Comparison of ENCODE assay signal across 1 cellular context in genomic region chr4:51844157-51845054, GRCh38.
TF ChIP-seq lines count a peak whose summit lies in the region.

No MANE protein-coding gene starts in this region.

TF ChIP-seq in SK-N-SH, 30 proteins besides CTCF, POLR2A, EP300 and RAD21 (continued from another document):
- TF ChIP-seq, protein P1, sequence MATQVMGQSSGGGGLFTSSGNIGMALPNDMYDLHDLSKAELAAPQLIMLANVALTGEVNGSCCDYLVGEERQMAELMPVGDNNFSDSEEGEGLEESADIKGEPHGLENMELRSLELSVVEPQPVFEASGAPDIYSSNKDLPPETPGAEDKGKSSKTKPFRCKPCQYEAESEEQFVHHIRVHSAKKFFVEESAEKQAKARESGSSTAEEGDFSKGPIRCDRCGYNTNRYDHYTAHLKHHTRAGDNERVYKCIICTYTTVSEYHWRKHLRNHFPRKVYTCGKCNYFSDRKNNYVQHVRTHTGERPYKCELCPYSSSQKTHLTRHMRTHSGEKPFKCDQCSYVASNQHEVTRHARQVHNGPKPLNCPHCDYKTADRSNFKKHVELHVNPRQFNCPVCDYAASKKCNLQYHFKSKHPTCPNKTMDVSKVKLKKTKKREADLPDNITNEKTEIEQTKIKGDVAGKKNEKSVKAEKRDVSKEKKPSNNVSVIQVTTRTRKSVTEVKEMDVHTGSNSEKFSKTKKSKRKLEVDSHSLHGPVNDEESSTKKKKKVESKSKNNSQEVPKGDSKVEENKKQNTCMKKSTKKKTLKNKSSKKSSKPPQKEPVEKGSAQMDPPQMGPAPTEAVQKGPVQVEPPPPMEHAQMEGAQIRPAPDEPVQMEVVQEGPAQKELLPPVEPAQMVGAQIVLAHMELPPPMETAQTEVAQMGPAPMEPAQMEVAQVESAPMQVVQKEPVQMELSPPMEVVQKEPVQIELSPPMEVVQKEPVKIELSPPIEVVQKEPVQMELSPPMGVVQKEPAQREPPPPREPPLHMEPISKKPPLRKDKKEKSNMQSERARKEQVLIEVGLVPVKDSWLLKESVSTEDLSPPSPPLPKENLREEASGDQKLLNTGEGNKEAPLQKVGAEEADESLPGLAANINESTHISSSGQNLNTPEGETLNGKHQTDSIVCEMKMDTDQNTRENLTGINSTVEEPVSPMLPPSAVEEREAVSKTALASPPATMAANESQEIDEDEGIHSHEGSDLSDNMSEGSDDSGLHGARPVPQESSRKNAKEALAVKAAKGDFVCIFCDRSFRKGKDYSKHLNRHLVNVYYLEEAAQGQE (IDR thresholded peaks at IDR 0.05; ENCODE audit: low read depth, low read length), result no peak
- TF ChIP-seq ELF1 (IDR thresholded peaks at IDR 0.05), result peak; percentile 62
- TF ChIP-seq, protein P2, sequence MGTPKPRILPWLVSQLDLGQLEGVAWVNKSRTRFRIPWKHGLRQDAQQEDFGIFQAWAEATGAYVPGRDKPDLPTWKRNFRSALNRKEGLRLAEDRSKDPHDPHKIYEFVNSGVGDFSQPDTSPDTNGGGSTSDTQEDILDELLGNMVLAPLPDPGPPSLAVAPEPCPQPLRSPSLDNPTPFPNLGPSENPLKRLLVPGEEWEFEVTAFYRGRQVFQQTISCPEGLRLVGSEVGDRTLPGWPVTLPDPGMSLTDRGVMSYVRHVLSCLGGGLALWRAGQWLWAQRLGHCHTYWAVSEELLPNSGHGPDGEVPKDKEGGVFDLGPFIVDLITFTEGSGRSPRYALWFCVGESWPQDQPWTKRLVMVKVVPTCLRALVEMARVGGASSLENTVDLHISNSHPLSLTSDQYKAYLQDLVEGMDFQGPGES (IDR thresholded peaks at IDR 0.05; ENCODE audit: low read depth, low read length), result no peak
- 0 out of 2 replicates have a peak, but pooled peaks have one; percentile 48 for TF ChIP-seq USF2 (IDR thresholded peaks at IDR 0.05; ENCODE audit: borderline replicate concordance, low read depth, low read length)
- TF ChIP-seq, protein P3, sequence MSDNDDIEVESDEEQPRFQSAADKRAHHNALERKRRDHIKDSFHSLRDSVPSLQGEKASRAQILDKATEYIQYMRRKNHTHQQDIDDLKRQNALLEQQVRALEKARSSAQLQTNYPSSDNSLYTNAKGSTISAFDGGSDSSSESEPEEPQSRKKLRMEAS (IDR thresholded peaks at IDR 0.05; ENCODE audit: low read depth), result peak; percentile 96
- 0 out of 2 replicates have a peak, but pooled peaks have one; percentile 37 for TF ChIP-seq YY1 (IDR thresholded peaks at IDR 0.05; ENCODE audit: low read depth)
- TF ChIP-seq GABPA (IDR thresholded peaks at IDR 0.05; ENCODE audit: low read depth), result peak; percentile 42; the same call in 1 of the 2 replicates
- peak; percentile 28; the same call in 1 of the 2 replicates for TF ChIP-seq TAF1 (IDR thresholded peaks at IDR 0.05; ENCODE audit: borderline replicate concordance, low read depth, low read length)
- peak; percentile 49 for TF ChIP-seq CHD2 (IDR thresholded peaks at IDR 0.05; ENCODE audit: low read length, partially characterized antibody)
- no peak for TF ChIP-seq POLR2AphosphoS5 (IDR thresholded peaks at IDR 0.05; ENCODE audit: low read depth, low read length)
- TF ChIP-seq MXI1 (IDR thresholded peaks at IDR 0.05; ENCODE audit: low read depth, low read length), result peak; percentile 97
- TF ChIP-seq RFX5 (IDR thresholded peaks at IDR 0.05; ENCODE audit: low read length), result peak; percentile 63
- TF ChIP-seq TEAD4 (IDR thresholded peaks at IDR 0.05; ENCODE audit: borderline replicate concordance, insufficient read depth), result no peak
